ENCODE assay signal across 8 cellular contexts in genomic region chr12:53701518-53702264, GRCh38. TPM values are rescaled to one million over a fixed set of nuclear protein-coding genes. Genes with fewer than 3 reads are reported as not detected.
A peak's percentile ranks its signal among the peaks of the same experiment; 100 is the strongest.
DNase-seq lines count a peak whose midpoint lies in the region; TF ChIP-seq lines count a peak whose summit lies in the region.

No MANE protein-coding gene starts in this region.

- no peaks in the 10 kb centered on the region for H3F3A ChIP-seq in Loucy (ENCODE audit: low read depth)
- H3F3A ChIP-seq in SK-N-SH (replicated peaks; ENCODE audit: insufficient read depth), result no peaks in the 10 kb centered on the region

- H3K9ac ChIP-seq in Loucy (ENCODE audit: low read depth, low read length, poor library complexity, severe bottlenecking) (no peak overlapping the region), SK-N-SH (no peak overlapping the region)

- whole genome bisulfite sequencing in SK-N-SH (ENCODE audit: low lambda C conversion rate), result 2% methylated on average over 5 of the region's 8 CpGs

- H3K4me3 Mint-ChIP-seq in activated naive CD4-positive, alpha-beta T cell treated with anti-CD3 and anti-CD28 coated beads for 36 hours, result no peak overlapping the region
- no peak overlapping the region for H3K4me3 Mint-ChIP-seq in glutamatergic neuron (ENCODE audit: unreplicated experiment)

- no peak overlapping the region for H3K27ac Mint-ChIP-seq in activated naive CD4-positive, alpha-beta T cell treated with anti-CD3 and anti-CD28 coated beads for 36 hours
- no peak overlapping the region for H3K27ac Mint-ChIP-seq in glutamatergic neuron (ENCODE audit: unreplicated experiment)

- no peaks in the 10 kb centered on the region for H3K79me2 ChIP-seq in Loucy (ENCODE audit: insufficient read depth, low read length)
- no peaks in the 10 kb centered on the region for H3K79me2 ChIP-seq in SK-N-SH (ENCODE audit: insufficient read depth)

- no peaks in the 10 kb centered on the region for H3K9me2 ChIP-seq in Loucy (replicated peaks; ENCODE audit: low read depth, low read length)
- H3K9me2 ChIP-seq in SK-N-SH, result no peaks in the 10 kb centered on the region

- no peaks in the 10 kb centered on the region for H3K27me3 ChIP-seq in Loucy (ENCODE audit: insufficient read depth, low read length, poor library complexity, severe bottlenecking)
- peaks cover 79% of the 10 kb centered on the region for H3K27me3 ChIP-seq in SK-N-SH (ENCODE audit: insufficient read depth)

- intact Hi-C loops in activated naive CD4-positive, alpha-beta T cell treated with anti-CD3 and anti-CD28 coated beads for 36 hours (cut with micrococcal nuclease), result loop anchor here (1.0 kb wide), 1 partner anchor 42 kb away; no protein-coding TSS in a partner anchor
- intact Hi-C loops in posterior vena cava (cut with DNase I), result loop anchor here (2.0 kb wide), 2 partner anchors 43 to 45 kb away; no protein-coding TSS in a partner anchor

- H3K4me1 ChIP-seq in Loucy (ENCODE audit: insufficient read depth, low read length, poor library complexity, severe bottlenecking) (peaks cover 5% of the 10 kb centered on the region), SK-N-SH (ENCODE audit: control insufficient read depth in 1 of 2, insufficient read depth in 2 of 2, low read depth in 1 of 2, low read length in 1 of 2) (no peaks in the 10 kb centered on the region)

- H3K4me3 ChIP-seq in Loucy (ENCODE audit: low read length, poor library complexity, severe bottlenecking) (no peak overlapping the region), SK-N-SH (ENCODE audit: low read depth in 2 of 2, low read length in 1 of 2) (no peak overlapping the region; a peak in 1 of 4 replicates)

- H4K20me1 ChIP-seq in Loucy (ENCODE audit: insufficient read depth, low read length, poor library complexity, severe bottlenecking) (no peaks in the 10 kb centered on the region), SK-N-SH (ENCODE audit: insufficient read depth) (no peaks in the 10 kb centered on the region)

- no peak overlapping the region for H3K27ac ChIP-seq in SK-N-SH (ENCODE audit: low read depth in 2 of 2, low read length in 1 of 2)

- H3K36me3 Mint-ChIP-seq in activated naive CD4-positive, alpha-beta T cell treated with anti-CD3 and anti-CD28 coated beads for 36 hours (ENCODE audit: low read depth), result no peaks in the 10 kb centered on the region
- H3K36me3 Mint-ChIP-seq in glutamatergic neuron (ENCODE audit: unreplicated experiment), result peaks cover 5% of the 10 kb centered on the region

- POLR2A ChIA-PET in SK-N-SH (lab: Yijun Ruan, JAX), result no interaction called here

- H3K36me3 ChIP-seq in Loucy (ENCODE audit: insufficient read depth, low read length) (no peaks in the 10 kb centered on the region), SK-N-SH (replicated peaks in 1 of 2; ENCODE audit: control insufficient read depth in 1 of 2, insufficient read depth in 2 of 2, low read length in 1 of 2) (no peaks in the 10 kb centered on the region)

- H3K4me1 Mint-ChIP-seq in activated naive CD4-positive, alpha-beta T cell treated with anti-CD3 and anti-CD28 coated beads for 36 hours (ENCODE audit: low read depth), result peaks cover 7% of the 10 kb centered on the region
- peaks cover 5% of the 10 kb centered on the region for H3K4me1 Mint-ChIP-seq in glutamatergic neuron (ENCODE audit: low read depth, unreplicated experiment)

- TF ChIP-seq RAD21 in SK-N-SH (IDR thresholded peaks at IDR 0.05; ENCODE audit: low read length), result peak; percentile 95

- H3K9me3 ChIP-seq in Loucy (ENCODE audit: insufficient read depth, low read depth, low read length) (no peaks in the 10 kb centered on the region), SK-N-SH (no peaks in the 10 kb centered on the region)

- no peaks in the 10 kb centered on the region for H3K9me3 Mint-ChIP-seq in activated naive CD4-positive, alpha-beta T cell treated with anti-CD3 and anti-CD28 coated beads for 36 hours
- H3K9me3 Mint-ChIP-seq in glutamatergic neuron (ENCODE audit: unreplicated experiment), result peaks cover 4% of the 10 kb centered on the region

- TF ChIP-seq CTCF in Loucy (conservative IDR thresholded peaks at IDR 0.05; ENCODE audit: low read length) (peak; percentile 98), SK-N-SH (IDR thresholded peaks at IDR 0.05) (peak; percentile 92), glutamatergic neuron (IDR thresholded peaks at IDR 0.05; ENCODE audit: partially characterized antibody, unreplicated experiment) (peak; percentile 81)

- H3K27me3 Mint-ChIP-seq in activated naive CD4-positive, alpha-beta T cell treated with anti-CD3 and anti-CD28 coated beads for 36 hours (ENCODE audit: low read depth), result peaks cover 74% of the 10 kb centered on the region
- peaks cover 17% of the 10 kb centered on the region for H3K27me3 Mint-ChIP-seq in glutamatergic neuron (ENCODE audit: unreplicated experiment)

- peak overlapping the region; percentile 82 for H2AFZ ChIP-seq in Loucy (ENCODE audit: low read length)
- no peak overlapping the region for H2AFZ ChIP-seq in SK-N-SH (ENCODE audit: low read depth)

- CTCF ChIA-PET in SK-N-SH (lab: Yijun Ruan, JAX), result interaction anchor here (0.6 to 28.9 kb wide), 29 partner anchors 9 to 699 kb away, joined by 3 to 760 read pairs (median 7); partner anchors contain the start of genes ATP5MC2, CALCOCO1 and CISTR
- CTCF ChIA-PET in activated naive CD4-positive, alpha-beta T cell treated with anti-CD3 and anti-CD28 coated beads for 36 hours (lab: Charles Lee), result interaction anchor here (0.6 to 9.4 kb wide), 23 partner anchors 9 to 184 kb away, joined by 3 to 236 read pairs (median 5); no protein-coding TSS in a partner anchor

- no peak for TF ChIP-seq EP300 in SK-N-SH (IDR thresholded peaks at IDR 0.05; ENCODE audit: borderline replicate concordance in 1 of 2, low read depth in 1 of 2, low read length in 1 of 2)

- DNase-seq in NCI-H524 (lab: John Stamatoyannopoulos, UW) (peak; percentile 49 to 69), NCI-H524 treated with DMSO at 0.1 percent for 48 hours (lab: John Stamatoyannopoulos, UW) (no peak), SK-N-SH (peak; percentile 80), glutamatergic neuron (peak; percentile 88), posterior vena cava (ENCODE audit: low spot score) (peak; percentile 94), ureter (ENCODE audit: low spot score) (peak; percentile 86)
- peak; percentile 86 for DNase-seq in activated naive CD4-positive, alpha-beta T cell treated with anti-CD3 and anti-CD28 coated beads for 36 hours

- H3K4me2 ChIP-seq in Loucy (ENCODE audit: low read depth, low read length, poor library complexity, severe bottlenecking), result peak overlapping the region; percentile 27
- H3K4me2 ChIP-seq in SK-N-SH, result no peak overlapping the region

TF ChIP-seq in SK-N-SH, 30 proteins besides CTCF, POLR2A, EP300 and RAD21:
- TF ChIP-seq NFIC (IDR thresholded peaks at IDR 0.05; ENCODE audit: borderline replicate concordance) (no peak), SMC3 (IDR thresholded peaks at IDR 0.05; ENCODE audit: low read depth, low read length) (peak; percentile 85)

RNA-seq across cellular contexts. Expression of gene CALCOCO1, which starts 25.6 kb away (rescaled TPM):
- polyA plus RNA-seq in SK-N-SH (2012; rRNA removed), result 72.1 and 130 TPM in 2 replicates
- 43.0 and 60.7 TPM in 2 replicates for polyA plus RNA-seq in SK-N-SH (2012; cell fraction: cytosol; rRNA removed)
- 261 and 365 TPM in 2 replicates for polyA plus RNA-seq in SK-N-SH (2012; cell fraction: nucleus; rRNA removed)
- total RNA-seq in activated naive CD4-positive, alpha-beta T cell treated with anti-CD3 and anti-CD28 coated beads for 36 hours, result 1 to 10 TPM; 8.1 to 8.3 TPM
- 151 TPM for total RNA-seq in glutamatergic neuron (ENCODE audit: unreplicated experiment)
- total RNA-seq in posterior vena cava, result 100 to 1,000 TPM; 124 to 131 TPM
- total RNA-seq in ureter, result 111 TPM

RNA-seq across cellular contexts. Expression of gene ATP5MC2, which starts 25.8 kb away (rescaled TPM):
- polyA plus RNA-seq in SK-N-SH (2012; rRNA removed), result 309 and 319 TPM in 2 replicates
- polyA plus RNA-seq in SK-N-SH (2012; cell fraction: cytosol; rRNA removed), result 231 and 288 TPM in 2 replicates
- polyA plus RNA-seq in SK-N-SH (2012; cell fraction: nucleus; rRNA removed), result 116 and 117 TPM in 2 replicates
- 100 to 1,000 TPM; 443 to 466 TPM for total RNA-seq in activated naive CD4-positive, alpha-beta T cell treated with anti-CD3 and anti-CD28 coated beads for 36 hours
- total RNA-seq in glutamatergic neuron (ENCODE audit: unreplicated experiment) (283 TPM), posterior vena cava (100 to 1,000 TPM; 132 to 168 TPM), ureter (341 TPM)

RNA-seq across cellular contexts. Expression of gene CISTR, which starts 50.1 kb away (rescaled TPM):
- polyA plus RNA-seq in SK-N-SH (2012; rRNA removed), result not detected in 2 replicates
- not detected in 2 replicates for polyA plus RNA-seq in SK-N-SH (2012; cell fraction: cytosol; rRNA removed)
- polyA plus RNA-seq in SK-N-SH (2012; cell fraction: nucleus; rRNA removed), result not detected in 2 replicates
- total RNA-seq in activated naive CD4-positive, alpha-beta T cell treated with anti-CD3 and anti-CD28 coated beads for 36 hours, result not detected
- total RNA-seq in glutamatergic neuron (ENCODE audit: unreplicated experiment) (not detected), posterior vena cava (not detected), ureter (not detected)

Comparison
In these comparisons a context has a peak if more than half of its experiments do, and no peak if none do; other contexts are left out.
1. RNA of gene CALCOCO1, which starts 25.6 kb away (total RNA-seq): 151 TPM in glutamatergic neuron (single experiment), 124 to 131 TPM in posterior vena cava and 111 TPM in ureter (single experiment); 8.1 to 8.3 TPM in activated naive CD4-positive, alpha-beta T cell treated with anti-CD3 and anti-CD28 coated beads for 36 hours; every median in the first group is over 10 times any median in the second.
2. Peak in every context shown above with its lines, with median percentiles within 50 percentile points of each other: CTCF ChIP-seq.